In genomic region chr9:92763721-92764380, GRCh38 we compare ENCODE assay signal across 8 cellular contexts. TPM values are rescaled to one million over a fixed set of nuclear protein-coding genes. Genes with fewer than 3 reads are reported as not detected.
DNase-seq lines count a peak whose midpoint lies in the region; ATAC-seq and TF ChIP-seq lines count a peak whose summit lies in the region.

No MANE protein-coding gene starts in this region.

- peaks cover 9% of the 10 kb centered on the region for H3F3A ChIP-seq in neural cell (ENCODE audit: insufficient read depth, low read length, poor library complexity, severe bottlenecking)

- peak overlapping the region; percentile 51 for H2AFZ ChIP-seq in neural cell (ENCODE audit: low read depth, low read length)

- peaks cover 49% of the 10 kb centered on the region for H3K4me1 Mint-ChIP-seq in activated CD4-positive, alpha-beta T cell treated with anti-CD3 and anti-CD28 coated beads, Interleukin-2, amount 10 ng/mL, durations not matched to agents 7 days and 5 days

- no peaks in the 10 kb centered on the region for H3K36me3 ChIP-seq in neural cell (ENCODE audit: insufficient read depth, low read length)

- POLR2A ChIA-PET in activated CD4-positive, alpha-beta T cell treated with anti-CD3 and anti-CD28 coated beads, Interleukin-2, amount 10 ng/mL, durations not matched to agents 7 days and 5 days (lab: Charles Lee): no interaction called here

- H3K4me3 ChIP-seq in GM12875 (ENCODE audit: low read depth, low read length) (peak overlapping the region; percentile 95), neural cell (ENCODE audit: low read length) (peak overlapping the region; percentile 97)

- H3K4me3 Mint-ChIP-seq in activated CD4-positive, alpha-beta T cell treated with anti-CD3 and anti-CD28 coated beads, Interleukin-2, amount 10 ng/mL, durations not matched to agents 7 days and 5 days: peak overlapping the region; percentile 95

- peak; percentile 53 for DNase-seq in KBM-7
- peak; percentile 39 for DNase-seq in activated CD4-positive, alpha-beta T cell treated with anti-CD3 and anti-CD28 coated beads, Interleukin-2, amount 10 ng/mL, durations not matched to agents 7 days and 5 days
- peak; percentile 67 to 68 for DNase-seq in erythroblast (lab: John Stamatoyannopoulos, UW)
- no peak for DNase-seq in stimulated activated naive CD4-positive, alpha-beta T cell treated with Interleukin-2 at 50 U/mL for 16 hours (lab: John Stamatoyannopoulos, UW)

- H3K27ac Mint-ChIP-seq in activated CD4-positive, alpha-beta T cell treated with anti-CD3 and anti-CD28 coated beads, Interleukin-2, amount 10 ng/mL, durations not matched to agents 7 days and 5 days: peak overlapping the region; percentile 91

- no peak for ATAC-seq in GM19455 (IDR thresholded peaks at IDR 0.05; ENCODE audit: unreplicated experiment)
- no peak for ATAC-seq in GM18520 (IDR thresholded peaks at IDR 0.05; ENCODE audit: unreplicated experiment)

- H3K27ac ChIP-seq in neural cell (ENCODE audit: low read length): peak overlapping the region; percentile 72

- no peaks in the 10 kb centered on the region for H3K36me3 Mint-ChIP-seq in activated CD4-positive, alpha-beta T cell treated with anti-CD3 and anti-CD28 coated beads, Interleukin-2, amount 10 ng/mL, durations not matched to agents 7 days and 5 days (ENCODE audit: low read depth)

- TF ChIP-seq EP300 in neural cell (conservative IDR thresholded peaks at IDR 0.05; ENCODE audit: poor library complexity, severe bottlenecking): no peak

- no peaks in the 10 kb centered on the region for H3K9me2 ChIP-seq in neural cell (ENCODE audit: insufficient read depth, low read length)

- TF ChIP-seq POLR2A in erythroblast (IDR thresholded peaks at IDR 0.05; ENCODE audit: low read length): no peak

- CTCF ChIA-PET in activated CD4-positive, alpha-beta T cell treated with anti-CD3 and anti-CD28 coated beads, Interleukin-2, amount 10 ng/mL, durations not matched to agents 7 days and 5 days (lab: Charles Lee): interaction anchor here (0.5 to 1.4 kb wide), 7 partner anchors 11 to 614 kb away, joined by 3 to 4 read pairs (median 3); no protein-coding TSS in a partner anchor

- in situ Hi-C loops in KBM-7 (cut with MboI; ENCODE audit: low pct_unique_long_range_greater_than_20kb, low sequenced_read_pairs): no loop called here

- H3K9me3 ChIP-seq in neural cell (ENCODE audit: low read length): no peaks in the 10 kb centered on the region

- TF ChIP-seq RAD21 in neural cell (conservative IDR thresholded peaks at IDR 0.05): no peak

- H3K4me2 ChIP-seq in neural cell (ENCODE audit: low read length): peak overlapping the region; percentile 40

- peaks cover 48% of the 10 kb centered on the region for H3K79me2 ChIP-seq in neural cell (replicated peaks; ENCODE audit: insufficient read depth, low read length)

- H3K9ac ChIP-seq in neural cell (ENCODE audit: low read length): peak overlapping the region; percentile 82

- H3K27me3 ChIP-seq in neural cell (ENCODE audit: insufficient read depth, low read depth, low read length): no peaks in the 10 kb centered on the region

- no peaks in the 10 kb centered on the region for H3K27me3 Mint-ChIP-seq in activated CD4-positive, alpha-beta T cell treated with anti-CD3 and anti-CD28 coated beads, Interleukin-2, amount 10 ng/mL, durations not matched to agents 7 days and 5 days

- H4K20me1 ChIP-seq in neural cell (ENCODE audit: insufficient read depth): peaks cover 3% of the 10 kb centered on the region

- no peak for TF ChIP-seq CTCF in GM12875 (IDR thresholded peaks at IDR 0.05; ENCODE audit: borderline replicate concordance, insufficient read depth, low read depth, low read length)
- TF ChIP-seq CTCF in neural cell (IDR thresholded peaks at IDR 0.05; ENCODE audit: poor library complexity, severe bottlenecking): no peak

- H3K9me3 Mint-ChIP-seq in activated CD4-positive, alpha-beta T cell treated with anti-CD3 and anti-CD28 coated beads, Interleukin-2, amount 10 ng/mL, durations not matched to agents 7 days and 5 days: no peaks in the 10 kb centered on the region

TF ChIP-seq in neural cell, 6 proteins besides CTCF, POLR2A, EP300 and RAD21:
- TF ChIP-seq POLR2AphosphoS5 (IDR thresholded peaks at IDR 0.05) (no peak), MXI1 (conservative IDR thresholded peaks at IDR 0.05; ENCODE audit: poor library complexity, severe bottlenecking) (no peak), SMC3 (conservative IDR thresholded peaks at IDR 0.05; ENCODE audit: poor library complexity) (no peak), EZH2 (IDR thresholded peaks at IDR 0.05; ENCODE audit: borderline replicate concordance, insufficient read depth, low read length, poor library complexity, severe bottlenecking) (no peak), TAF1 (IDR thresholded peaks at IDR 0.05; ENCODE audit: low read depth) (no peak), REST (IDR thresholded peaks at IDR 0.05; ENCODE audit: borderline replicate concordance) (no peak)

RNA-seq across cellular contexts. Expression of gene BICD2, which starts 0.8 kb away (rescaled TPM):
- total RNA-seq in activated CD4-positive, alpha-beta T cell treated with anti-CD3 and anti-CD28 coated beads, Interleukin-2, amount 10 ng/mL, durations not matched to agents 7 days and 5 days: 10 to 100 TPM; 29.5 to 31.1 TPM
- polyA plus RNA-seq in neural cell: 22.4 and 24.7 TPM in 2 replicates
- polyA minus RNA-seq in neural cell: 50.8 and 54.5 TPM in 2 replicates
